Comparison of ENCODE assay signal across 1 cellular context in the genomic region with DNA sequence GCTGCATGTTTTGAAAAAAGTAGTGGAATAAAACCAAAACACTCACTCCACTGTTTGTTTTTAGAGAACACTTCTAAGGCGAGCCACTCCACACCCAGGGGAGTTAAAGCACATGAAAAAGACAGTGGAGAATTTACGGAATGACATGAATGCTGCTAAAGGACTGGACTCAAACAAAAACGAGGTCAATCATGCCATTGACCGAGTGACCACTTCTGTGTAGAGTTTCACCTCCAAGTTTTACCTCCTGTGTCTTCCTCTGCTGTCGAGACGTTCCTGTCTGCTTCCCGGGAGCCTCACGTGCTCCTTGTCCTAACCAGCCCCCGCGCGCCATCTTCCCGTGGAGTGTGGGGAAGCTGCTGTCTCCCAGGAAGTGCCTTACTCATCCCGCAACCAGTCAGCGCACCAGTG.
TF ChIP-seq lines count a peak whose summit lies in the region.

No MANE protein-coding gene starts in this region.

TF ChIP-seq in IMR-90, 13 proteins besides CTCF, POLR2A, EP300 and RAD21:
- no peak for TF ChIP-seq NFE2L2 (IDR thresholded peaks at IDR 0.05; ENCODE audit: low read depth, low read length)
